ENCODE assay signal across 8 cellular contexts in the genomic region with DNA sequence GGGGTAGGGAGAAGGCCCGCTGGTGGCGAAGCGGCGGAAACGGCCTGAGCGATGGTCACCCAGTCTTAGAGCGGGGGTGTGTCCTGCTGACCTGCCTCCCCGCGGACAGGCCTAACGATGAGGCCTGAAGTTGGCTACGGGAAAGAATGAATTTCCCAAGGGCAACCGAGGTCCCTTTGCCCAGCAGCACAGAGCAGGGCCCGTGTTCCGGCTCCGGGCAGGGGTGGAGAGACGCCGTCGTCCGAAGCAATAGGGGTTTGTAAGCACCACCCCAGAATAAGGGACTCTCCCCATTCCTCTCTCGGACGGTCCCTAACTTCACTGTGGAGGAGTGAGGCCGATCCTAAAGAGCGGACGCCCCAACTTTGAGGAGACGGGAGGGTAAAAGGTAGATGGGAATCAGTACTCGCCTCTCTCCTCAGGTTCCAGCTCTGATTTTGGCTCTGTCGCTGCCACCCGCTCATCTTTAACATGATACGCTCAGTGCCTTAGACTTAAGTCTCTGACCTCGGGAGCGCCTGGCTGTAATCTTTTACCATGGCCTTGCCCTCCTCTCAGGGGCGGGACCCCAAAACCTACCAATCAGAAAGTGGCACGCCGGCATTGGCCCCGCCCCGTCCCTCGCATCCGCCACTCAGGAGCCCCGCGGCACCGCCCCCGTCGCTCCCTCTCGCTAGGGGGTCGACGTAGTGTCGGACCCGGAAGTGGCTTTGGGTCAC. TPM values are rescaled to one million over a fixed set of nuclear protein-coding genes. Genes with fewer than 3 reads are reported as not detected.
DNase-seq lines count a peak whose midpoint lies in the region; ATAC-seq, FAIRE-seq and TF ChIP-seq lines count a peak whose summit lies in the region.

A gene with protein sequence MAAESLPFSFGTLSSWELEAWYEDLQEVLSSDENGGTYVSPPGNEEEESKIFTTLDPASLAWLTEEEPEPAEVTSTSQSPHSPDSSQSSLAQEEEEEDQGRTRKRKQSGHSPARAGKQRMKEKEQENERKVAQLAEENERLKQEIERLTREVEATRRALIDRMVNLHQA (minus strand): TSS at position 507 of the 719 bp plus-strand sequence. CDS start 3,108 bp downstream, outside the sequence.

- H3K4me3 ChIP-seq in AG04449 (ENCODE audit: low read depth, low read length): peak within 1 kb of the TSS; percentile 100
- peak within 1 kb of the TSS; percentile 99 for H3K4me3 ChIP-seq in WI38 (ENCODE audit: low read depth, low read length)
- H3K4me3 ChIP-seq in bronchial epithelial cell (ENCODE audit: low read depth, low read length): peak within 1 kb of the TSS; percentile 99

- ATAC-seq in HG03175 (IDR thresholded peaks at IDR 0.05; ENCODE audit: unreplicated experiment): peak; percentile 72

- H3K36me3 ChIP-seq in bronchial epithelial cell (ENCODE audit: control insufficient read depth, insufficient read depth, low read length): peaks cover 37% of the 10 kb centered on the region

- CTCF ChIA-PET in AG04449 (lab: Yijun Ruan, JAX): interaction anchor here (0.7 kb wide), 1 partner anchor 61 kb away, joined by 3 read pairs; a partner anchor contains a TSS

- H3K36me3 Mint-ChIP-seq in immature natural killer cell: peaks cover 8 to 32% (median 16%) of the 10 kb centered on the region in 3 donors

- H3K4me1 Mint-ChIP-seq in immature natural killer cell: peaks cover 59% of the 10 kb centered on the region in 2 donors

- peaks cover 36 to 42% (median 42%) of the 10 kb centered on the region in 3 donors for H3K27me3 Mint-ChIP-seq in immature natural killer cell (ENCODE audit: low read depth in 3 of 3)

- POLR2A ChIA-PET in AG04449 (lab: Yijun Ruan, JAX): interaction anchor here (0.6 to 3.0 kb wide), 15 partner anchors 9 to 270 kb away, joined by 3 to 12 read pairs (median 3); a partner anchor contains a TSS

- H3K4me3 Mint-ChIP-seq in immature natural killer cell: peak within 1 kb of the TSS; percentile 97 to 99 (median 98)

- DNase-seq in AG04449 (ENCODE audit: low read depth, low spot score) (peak; percentile 85), NCI-H226 (peak; percentile 98), bronchial epithelial cell (ENCODE audit: low read depth) (peak; percentile 88), immature natural killer cell (peak; percentile 100), smooth muscle cell of the brain vasculature (ENCODE audit: low read depth, low spot score) (peak; percentile 95)

- in situ Hi-C loops in GM18951 (cut with MboI; ENCODE audit: low sequenced_read_pairs, unreplicated experiment): no loop called here

- TF ChIP-seq CTCF in AG04449 (IDR thresholded peaks at IDR 0.05; ENCODE audit: insufficient read depth, low read length, missing control alignments) (no peak), WI38 (IDR thresholded peaks at IDR 0.05; ENCODE audit: low read depth, low read length) (no peak), bronchial epithelial cell (IDR thresholded peaks at IDR 0.05; ENCODE audit: insufficient read depth, low read length, severe bottlenecking) (no peak)

- H3K9me3 Mint-ChIP-seq in immature natural killer cell: no peaks in the 10 kb centered on the region

- no peaks in the 10 kb centered on the region for H3K27me3 ChIP-seq in bronchial epithelial cell (ENCODE audit: control insufficient read depth, insufficient read depth, low read length)

- peak within 1 kb of the TSS; percentile 99 to 100 (median 100) for H3K27ac Mint-ChIP-seq in immature natural killer cell

- no peak for FAIRE-seq in bronchial epithelial cell (lab: Jason Lieb, UNC)

- peak; percentile 99 for TF ChIP-seq POLR2A in GM18951 (IDR thresholded peaks at IDR 0.05; ENCODE audit: extremely low read depth, insufficient read depth, insufficient read length)

RNA-seq across cellular contexts. Expression of the gene that starts here (rescaled TPM):
- 213 and 231 TPM in 2 replicates for total RNA-seq in bronchial epithelial cell
- 10 to 100 TPM; 22.8 to 38.8 (median 29.4) TPM for polyA plus RNA-seq in immature natural killer cell

Comparison
In these comparisons a context has a peak if more than half of its experiments do, and no peak if none do; other contexts are left out.
1. Peak in every context shown above with its lines: DNase-seq, ATAC-seq and H3K4me3 ChIP-seq.